17 cellular contexts compared by ENCODE assay signal in genomic region chr2:226983891-226984290, GRCh38.
DNase-seq lines count a peak whose midpoint lies in the region; ATAC-seq, FAIRE-seq and TF ChIP-seq lines count a peak whose summit lies in the region.
"Had no signal": no experiment of that assay in that cellular context is flagged by ENCODE, and none has a peak within 500 bp of the region (broad histone marks: within the 10 kb centered on the region; RNA-seq: fewer than 3 reads in every experiment).

No MANE protein-coding gene starts in this region.

- no TSS peak for BruUV-seq in GM12878 (replicated peaks; lab: Mats Ljungman, UMichigan)

- no peaks in the 10 kb centered on the region for H3K27me3 ChIP-seq in BLaER1 treated with 17β-estradiol and CSF1 and Interleukin-3, amounts not matched to agents 10 nM and 100 nM
- no peaks in the 10 kb centered on the region for H3K27me3 ChIP-seq in GM12878 (replicated peaks in 1 of 2; ENCODE audit: control insufficient read depth in 2 of 2, insufficient read depth in 2 of 2, low read length in 1 of 2)
- H3K27me3 ChIP-seq in parathyroid adenoma (ENCODE audit: control insufficient read depth, insufficient read depth, low read length), result no peaks in the 10 kb centered on the region
- H3K27me3 ChIP-seq in tibial artery, result no peaks in the 10 kb centered on the region
- H3K27me3 ChIP-seq: body of pancreas, hepatocyte, Peyer's patch had no signal

- H3K79me2 ChIP-seq in GM12878 (ENCODE audit: control insufficient read depth, insufficient read depth, low read length) (no peaks in the 10 kb centered on the region; the same call in 1 of the 2 replicates), parathyroid adenoma (no peaks in the 10 kb centered on the region)
- H3K79me2 ChIP-seq: hepatocyte had no signal

- peak; percentile 9 for ATAC-seq in HG03159 (IDR thresholded peaks at IDR 0.05; ENCODE audit: unreplicated experiment)
- ATAC-seq in GM12878, result no peak; the same call in 2 of the 3 replicates
- ATAC-seq in GM21515 (IDR thresholded peaks at IDR 0.05; ENCODE audit: unreplicated experiment), result no peak
- ATAC-seq: body of pancreas had no signal

- TF ChIP-seq RAD21 in GM12878 (IDR thresholded peaks at IDR 0.05; ENCODE audit: insufficient read depth, low read depth, low read length), result no peak

- H3K9ac ChIP-seq in BLaER1 treated with 17β-estradiol and CSF1 and Interleukin-3, amounts not matched to agents 10 nM and 100 nM, result peak overlapping the region in 1 of 11 experiments; percentile 6; a peak in 2 of 22 replicates
- H3K9ac ChIP-seq in GM12878 (ENCODE audit: control insufficient read depth, insufficient read depth, low read length) (no peak overlapping the region), parathyroid adenoma (no peak overlapping the region)

- H3K4me3 ChIP-seq in BLaER1 treated with 17β-estradiol and CSF1 and Interleukin-3, amounts not matched to agents 10 nM and 100 nM, result no peak overlapping the region
- H3K4me3 ChIP-seq in GM12878 (no peak overlapping the region), parathyroid adenoma (ENCODE audit: low read depth, low read length) (no peak overlapping the region), tibial artery (no peak overlapping the region)
- H3K4me3 ChIP-seq: body of pancreas, hepatocyte, mucosa of descending colon, Peyer's patch had no signal

- H3K4me1 ChIP-seq in BLaER1 treated with 17β-estradiol and CSF1 and Interleukin-3, amounts not matched to agents 10 nM and 100 nM, result peaks cover 4 to 24% (median 14%) of the 10 kb centered on the region in 10 experiments; a peak in 19 of 20 replicates
- H3K4me1 ChIP-seq in GM12878 (ENCODE audit: control insufficient read depth, insufficient read depth, low read length) (peaks cover 15% of the 10 kb centered on the region), parathyroid adenoma (peaks cover 20% of the 10 kb centered on the region), tibial artery (peaks cover 0 to 10% (median 5%) of the 10 kb centered on the region in 4 donors)

- WGBS in GM12878 (ENCODE audit: insufficient coverage, insufficient replicate concordance, low lambda C conversion rate, missing lambda C conversion rate), result 90% methylated on average over 5 of the region's 5 CpGs

- H3K27ac ChIP-seq in BLaER1 treated with 17β-estradiol and CSF1 and Interleukin-3, amounts not matched to agents 10 nM and 100 nM, result no peak overlapping the region
- H3K27ac ChIP-seq in GM12878 (ENCODE audit: control insufficient read depth, insufficient read depth) (peak overlapping the region; percentile 38), parathyroid adenoma (peak overlapping the region; percentile 77), tibial artery (no peak overlapping the region)
- H3K27ac ChIP-seq: body of pancreas, hepatocyte had no signal

- TF ChIP-seq CTCF in GM12878 (IDR thresholded peaks at IDR 0.05 in 2 of 3, conservative IDR thresholded peaks at IDR 0.05 in 1 of 3; ENCODE audit: control insufficient read depth in 2 of 3, extremely low read depth in 1 of 3, insufficient read depth in 1 of 3, low read depth in 3 of 3, low read length in 3 of 3) (no peak), parathyroid adenoma (IDR thresholded peaks at IDR 0.05) (no peak), tibial artery (IDR thresholded peaks at IDR 0.05) (no peak)

- FAIRE-seq in GM12878 (lab: Jason Lieb, UNC), result no peak
- FAIRE-seq: kidney had no signal

- in situ Hi-C loops in GM12878 (cut with MboI), result loop anchor here (10.0 to 25.0 kb wide), 3 partner anchors 772 to 1319 kb away; no protein-coding TSS in a partner anchor

- CTCF ChIA-PET in GM12878 (lab: Yijun Ruan, JAX), result interaction anchor here (0.7 to 1.3 kb wide), 6 partner anchors 111 to 1095 kb away, joined by 3 to 4 read pairs (median 3); no protein-coding TSS in a partner anchor

- RAD21 ChIA-PET in GM12878 (lab: Charles Lee; ENCODE audit: unreplicated experiment), result interaction anchor here (1.4 to 4.1 kb wide), 2 partner anchors 84 to 181 kb away, joined by 4 to 31 read pairs; no protein-coding TSS in a partner anchor

- H3K36me3 ChIP-seq in BLaER1 treated with 17β-estradiol and CSF1 and Interleukin-3, amounts not matched to agents 10 nM and 100 nM, result 0 out of 22 replicates have a peak, but pooled peaks cover 0 to 5% (median 0%) of the 10 kb centered on the region in 11 experiments
- H3K36me3 ChIP-seq in GM12878 (ENCODE audit: control insufficient read depth in 2 of 2, insufficient read depth in 2 of 2, low read length in 1 of 2) (peaks cover 0 to 4% of the 10 kb centered on the region in 2 experiments; a peak in 2 of 4 replicates), parathyroid adenoma (ENCODE audit: control insufficient read depth, insufficient read depth, low read length) (no peaks in the 10 kb centered on the region), tibial artery (no peaks in the 10 kb centered on the region)
- H3K36me3 ChIP-seq: Peyer's patch had no signal

- SMC1A ChIA-PET in GM12878 (lab: Charles Lee; ENCODE audit: uncharacterized antibody, unreplicated experiment), result interaction anchor here (0.6 to 2.9 kb wide), 6 partner anchors 8 to 182 kb away, joined by 3 to 17 read pairs (median 3); no protein-coding TSS in a partner anchor

- no peaks in the 10 kb centered on the region for H3K9me3 ChIP-seq in BLaER1 treated with 17β-estradiol and CSF1 and Interleukin-3, amounts not matched to agents 10 nM and 100 nM (replicated peaks in 1 of 11)
- no peaks in the 10 kb centered on the region for H3K9me3 ChIP-seq in GM12878 (replicated peaks; ENCODE audit: control insufficient read depth, insufficient read depth, low read length)
- no peaks in the 10 kb centered on the region for H3K9me3 ChIP-seq in parathyroid adenoma (ENCODE audit: control insufficient read depth, low read length)
- H3K9me3 ChIP-seq in tibial artery, result no peaks in the 10 kb centered on the region
- H3K9me3 ChIP-seq: body of pancreas, mucosa of descending colon, Peyer's patch had no signal

- peak overlapping the region in 8 of 11 experiments; percentile 45 to 72 (median 56); a peak in 14 of 22 replicates for H3K4me2 ChIP-seq in BLaER1 treated with 17β-estradiol and CSF1 and Interleukin-3, amounts not matched to agents 10 nM and 100 nM
- no peak overlapping the region for H3K4me2 ChIP-seq in GM12878 (ENCODE audit: control insufficient read depth, insufficient read depth)
- no peak overlapping the region for H3K4me2 ChIP-seq in parathyroid adenoma (ENCODE audit: low read length)
- H3K4me2 ChIP-seq: hepatocyte had no signal

- H2AFZ ChIP-seq in GM12878 (ENCODE audit: control insufficient read depth, low read depth, low read length) (no peak overlapping the region), parathyroid adenoma (peak overlapping the region; percentile 53)
- H2AFZ ChIP-seq: hepatocyte had no signal

- intact Hi-C loops in GM12878 (cut with micrococcal nuclease; ENCODE audit: unreplicated experiment) (no loop called here), tibial artery (cut with DNase I; ENCODE audit: low total_unique reads) (loop anchor here (2.0 to 10.0 kb wide), 4 partner anchors 149 to 1317 kb away; partner anchors contain the start of gene RHBDD1)

- TF ChIP-seq EP300 in GM12878 (IDR thresholded peaks at IDR 0.05; ENCODE audit: borderline replicate concordance in 1 of 2, control insufficient read depth in 1 of 2, low read depth in 2 of 2, low read length in 2 of 2), result no peak

- POLR2A ChIA-PET in GM12878 (lab: Charles Lee), result interaction anchor here (0.6 to 1.2 kb wide), 3 partner anchors 12 to 164 kb away, joined by 3 to 5 read pairs (median 3); no protein-coding TSS in a partner anchor

- H4K20me1 ChIP-seq in BLaER1 treated with 17β-estradiol and CSF1 and Interleukin-3, amounts not matched to agents 10 nM and 100 nM, result no peaks in the 10 kb centered on the region; a peak in 1 of 22 replicates
- no peaks in the 10 kb centered on the region for H4K20me1 ChIP-seq in GM12878 (ENCODE audit: control insufficient read depth, insufficient read depth)

- no peak for TF ChIP-seq POLR2A in GM12878 (IDR thresholded peaks at IDR 0.05; ENCODE audit: low read depth, low read length)

- no peak for DNase-seq in GM12878 (ENCODE audit: low read depth, low spot score)
- DNase-seq in kidney glomerular epithelial cell (lab: John Stamatoyannopoulos, UW), result no peak
- no peak for DNase-seq in tibial artery
- no peak for DNase-seq in SKM-1 (lab: John Stamatoyannopoulos, UW; ENCODE audit: unreplicated experiment)
- DNase-seq: activated naive CD4-positive, alpha-beta T cell treated with Interleukin-2 at 50 U/mL for 16 hours; body of pancreas; effector CD8-positive, alpha-beta T cell; kidney; mucosa of descending colon; NCI-H1694 treated with DMSO at 0.1 percent for 48 hours; NCI-H446 treated with DMSO at 0.1 percent for 48 hours; Peyer's patch had no signal

TF ChIP-seq in GM12878, 131 proteins besides CTCF, POLR2A, EP300 and RAD21 (continues in another document):
- TF ChIP-seq PRDM15 (CRISPR knock-in tag; IDR thresholded peaks at IDR 0.05) (no peak), RFX5 (IDR thresholded peaks at IDR 0.05; ENCODE audit: low read depth, low read length) (no peak), PAX5 (IDR thresholded peaks at IDR 0.05; ENCODE audit: borderline replicate concordance, low read depth, low read length) (no peak), NR2C1 (IDR thresholded peaks at IDR 0.05) (no peak), ZSCAN29 (IDR thresholded peaks at IDR 0.05) (no peak), ZNF622 (IDR thresholded peaks at IDR 0.05) (no peak)

Comparison
In these comparisons a context has a peak if more than half of its experiments do, and no peak if none do; other contexts are left out.
1. H3K27ac ChIP-seq: peak in GM12878 (single experiment) and parathyroid adenoma (single experiment); none in BLaER1 treated with 17β-estradiol and CSF1 and Interleukin-3, amounts not matched to agents 10 nM and 100 nM (0 of 11) and tibial artery (0 of 2).
2. H3K4me2 ChIP-seq: peak in BLaER1 treated with 17β-estradiol and CSF1 and Interleukin-3, amounts not matched to agents 10 nM and 100 nM (8 of 11); none in GM12878 (single experiment) and parathyroid adenoma (single experiment).